Comparison of ENCODE assay signal across 16 cellular contexts in the genomic region with DNA sequence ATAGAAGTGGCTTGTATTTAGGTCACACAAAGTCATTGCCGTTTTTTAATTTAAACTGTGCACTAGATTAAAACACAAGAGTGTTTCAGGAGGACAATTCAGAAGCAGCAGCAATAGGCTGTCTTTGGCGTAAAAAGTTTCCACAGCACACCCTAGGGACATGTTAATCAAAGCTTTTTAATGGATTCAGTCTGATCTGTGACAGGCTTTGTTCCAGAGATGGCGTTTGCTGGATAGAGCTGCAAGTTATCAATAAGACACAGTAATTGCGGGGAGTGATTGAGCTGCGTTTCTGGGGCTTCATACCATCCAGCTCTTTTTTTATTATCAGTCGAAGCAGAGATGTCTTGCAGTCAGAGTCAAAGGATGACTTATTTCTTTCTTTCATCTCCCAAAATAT.
"Had no signal": no experiment of that assay in that cellular context is flagged by ENCODE, and none has a peak within 500 bp of the region (broad histone marks: within the 10 kb centered on the region; RNA-seq: fewer than 3 reads in every experiment).

No MANE protein-coding gene starts in this region.

- H3K27ac ChIP-seq: pancreas, tibial artery, uterus had no signal

- H3K4me1 Mint-ChIP-seq: stimulated activated naive CD8-positive, alpha-beta T cell treated with anti-CD3 and anti-CD28 coated beads, Interleukin-15, amount 100 ng/mL, for 72 hours had no signal

- H3K27me3 ChIP-seq: pancreas, tibial artery, uterus had no signal

- H3K9me3 ChIP-seq: pancreas, tibial artery, uterus had no signal

- H3K27ac Mint-ChIP-seq: activated CD4-positive, alpha-beta memory T cell treated with anti-CD3 and anti-CD28 coated beads for 36 hours; activated naive CD8-positive, alpha-beta T cell; memory B cell; stimulated activated naive CD8-positive, alpha-beta T cell treated with anti-CD3 and anti-CD28 coated beads, Interleukin-15, amount 100 ng/mL, for 72 hours had no signal

- H3K36me3 ChIP-seq: pancreas, tibial artery, uterus had no signal

- H3K4me3 ChIP-seq: pancreas, tibial artery, uterus had no signal

- DNase-seq: activated CD4-positive, alpha-beta memory T cell treated with anti-CD3 and anti-CD28 coated beads for 36 hours; activated CD4-positive, alpha-beta T cell treated with anti-CD3 and anti-CD28 coated beads for 1 hour; activated gamma-delta T cell; activated T-cell treated with anti-CD3 and anti-CD28 coated beads, Interleukin-2, amount 50 U/mL, for 48 hours; dermis blood vessel endothelial cell; pancreas; stimulated activated CD4-positive, alpha-beta T cell treated with anti-CD3 and anti-CD28 coated beads, Interleukin-4, amount 100 ng/mL, for 24 hours; stimulated activated naive CD8-positive, alpha-beta T cell treated with anti-CD3 and anti-CD28 coated beads, Interleukin-15, amount 100 ng/mL, for 72 hours; T-helper 9 cell; tibial artery; uterus had no signal

- ATAC-seq: esophagus mucosa; left lobe of liver; pancreas; stimulated activated naive CD8-positive, alpha-beta T cell treated with anti-CD3 and anti-CD28 coated beads, Interleukin-15, amount 100 ng/mL, for 72 hours had no signal

- H3K4me3 Mint-ChIP-seq: activated CD4-positive, alpha-beta memory T cell treated with anti-CD3 and anti-CD28 coated beads for 36 hours; activated naive CD8-positive, alpha-beta T cell; memory B cell; nephron; stimulated activated naive CD8-positive, alpha-beta T cell treated with anti-CD3 and anti-CD28 coated beads, Interleukin-15, amount 100 ng/mL, for 72 hours had no signal

- H3K9me3 Mint-ChIP-seq: activated CD4-positive, alpha-beta memory T cell treated with anti-CD3 and anti-CD28 coated beads for 36 hours; memory B cell; nephron had no signal

- H3K36me3 Mint-ChIP-seq: activated CD4-positive, alpha-beta memory T cell treated with anti-CD3 and anti-CD28 coated beads for 36 hours; activated naive CD8-positive, alpha-beta T cell; memory B cell had no signal

- H3K27me3 Mint-ChIP-seq: activated CD4-positive, alpha-beta memory T cell treated with anti-CD3 and anti-CD28 coated beads for 36 hours; activated naive CD8-positive, alpha-beta T cell; memory B cell had no signal
